1 cellular context compared by ENCODE assay signal in genomic region chr12:107685360-107686248, GRCh38.
TF ChIP-seq lines count a peak whose summit lies in the region.

TSS of gene PWP1 (plus strand) at chr12:107685799. CDS start at chr12:107685900, 101 bp downstream.

TF ChIP-seq in K562, 482 proteins besides CTCF, POLR2A, EP300 and RAD21 (continued from another document):
- no peak for TF ChIP-seq RBM34 (IDR thresholded peaks at IDR 0.05; ENCODE audit: borderline replicate concordance, insufficient read depth, low read length)
- peak in 1 of 2 experiments; percentile 17 for TF ChIP-seq AFF1 (IDR thresholded peaks at IDR 0.05; ENCODE audit: low read depth in 1 of 2, partially characterized antibody in 2 of 2)
- peak in 1 of 2 experiments; percentile 73; a peak in 2 of 4 replicates for TF ChIP-seq FOXA3 (CRISPR knock-in tag; conservative IDR thresholded peaks at IDR 0.05 in 1 of 2, IDR thresholded peaks at IDR 0.05 in 1 of 2)
- no peak for TF ChIP-seq GTF2B (IDR thresholded peaks at IDR 0.05; ENCODE audit: extremely low read depth, insufficient read length)
- peak; percentile 97 for TF ChIP-seq ZBTB2 (IDR thresholded peaks at IDR 0.05)
- peak; percentile 53 for TF ChIP-seq BHLHE40 (IDR thresholded peaks at IDR 0.05; ENCODE audit: low read length)
- TF ChIP-seq SAFB (IDR thresholded peaks at IDR 0.05; ENCODE audit: borderline replicate concordance, low read depth, low read length) = peak; percentile 15; the same call in 1 of the 2 replicates
- TF ChIP-seq MTA3 (IDR thresholded peaks at IDR 0.05; ENCODE audit: borderline replicate concordance) = peak; percentile 39; the same call in 1 of the 2 replicates
- TF ChIP-seq GABPB1 (CRISPR knock-in tag; IDR thresholded peaks at IDR 0.05) = peak; percentile 54; the same call in 1 of the 2 replicates
- peak; percentile 82 for TF ChIP-seq KDM5B (IDR thresholded peaks at IDR 0.05; ENCODE audit: insufficient replicate concordance, low read depth, low read length)
- peak; percentile 99 for TF ChIP-seq MTA1 (IDR thresholded peaks at IDR 0.05; ENCODE audit: borderline replicate concordance)
- no peak for TF ChIP-seq NCOA1 (IDR thresholded peaks at IDR 0.05; ENCODE audit: low read depth)
- TF ChIP-seq KDM4B (IDR thresholded peaks at IDR 0.05; ENCODE audit: borderline replicate concordance in 2 of 2, low read depth in 1 of 2) = 0 out of 4 replicates have a peak, but pooled peaks of 1 of the 2 experiments have one; percentile 35
- 0 out of 2 replicates have a peak, but pooled peaks have one; percentile 31 for TF ChIP-seq STAT6 (CRISPR knock-in tag; IDR thresholded peaks at IDR 0.05)
- TF ChIP-seq E2F8 (IDR thresholded peaks at IDR 0.05; ENCODE audit: low read depth, partially characterized antibody) = peak; percentile 87
- peak; percentile 53 for TF ChIP-seq CXXC5 (CRISPR knock-in tag; IDR thresholded peaks at IDR 0.05)
- TF ChIP-seq FOXK2 (conservative IDR thresholded peaks at IDR 0.05 in 1 of 2, IDR thresholded peaks at IDR 0.05 in 1 of 2; ENCODE audit: low read depth in 2 of 2) = peak; percentile 96 to 97
- no peak for TF ChIP-seq ILK (tag; IDR thresholded peaks at IDR 0.05; ENCODE audit: borderline replicate concordance, low read depth)
- no peak for TF ChIP-seq KLF10 (CRISPR knock-in tag; IDR thresholded peaks at IDR 0.05)
- TF ChIP-seq ZC3H11A (IDR thresholded peaks at IDR 0.05; ENCODE audit: low read depth, low read length) = peak; percentile 73; the same call in 1 of the 2 replicates
- TF ChIP-seq LCOR (CRISPR knock-in tag; IDR thresholded peaks at IDR 0.05) = peak; percentile 86; the same call in 1 of the 2 replicates
- peak; percentile 30; the same call in 1 of the 2 replicates for TF ChIP-seq ZNF589 (CRISPR knock-in tag; IDR thresholded peaks at IDR 0.05; ENCODE audit: low read depth)
- TF ChIP-seq HMGN3 (IDR thresholded peaks at IDR 0.05; ENCODE audit: borderline replicate concordance, extremely low read depth, insufficient read length, low read depth, low read length) = no peak
- peak; percentile 57; the same call in 1 of the 2 replicates for TF ChIP-seq KLF1 (tag; IDR thresholded peaks at IDR 0.05)
- peak; percentile 76 for TF ChIP-seq CHD1 (IDR thresholded peaks at IDR 0.05; ENCODE audit: low read length)
- TF ChIP-seq HDAC2 (IDR thresholded peaks at IDR 0.05) = peak; percentile 88
- 0 out of 2 replicates have a peak, but pooled peaks have one; percentile 4 for TF ChIP-seq HDAC6 (IDR thresholded peaks at IDR 0.05; ENCODE audit: low read depth, low read length)
- TF ChIP-seq ZNF212 (CRISPR knock-in tag; IDR thresholded peaks at IDR 0.05) = peak; percentile 37; the same call in 1 of the 2 replicates
- peak; percentile 94 for TF ChIP-seq ELF1 (tag; IDR thresholded peaks at IDR 0.05)
- TF ChIP-seq CHD4 (IDR thresholded peaks at IDR 0.05; ENCODE audit: insufficient read depth, insufficient replicate concordance, low read depth, low read length, poor library complexity, severe bottlenecking) = no peak
- TF ChIP-seq ZBTB12 (CRISPR knock-in tag; IDR thresholded peaks at IDR 0.05) = peak; percentile 98
- TF ChIP-seq ZNF384 (IDR thresholded peaks at IDR 0.05; ENCODE audit: low read depth, low read length) = 0 out of 2 replicates have a peak, but pooled peaks have one; percentile 9
- peak; percentile 93 for TF ChIP-seq L3MBTL2 (IDR thresholded peaks at IDR 0.05)
- TF ChIP-seq HBP1 (CRISPR knock-in tag; IDR thresholded peaks at IDR 0.05) = 0 out of 2 replicates have a peak, but pooled peaks have one; percentile 7
- peak; percentile 70; the same call in 1 of the 2 replicates for TF ChIP-seq ESRRA (IDR thresholded peaks at IDR 0.05; ENCODE audit: borderline replicate concordance, low read depth)
- TF ChIP-seq FOXJ2 (tag; IDR thresholded peaks at IDR 0.05) = 0 out of 2 replicates have a peak, but pooled peaks have one; percentile 26
TF ChIP-seq in K562: peak in this region for 137.
